Comparison of ENCODE assay signal across 12 cellular contexts in the genomic region with DNA sequence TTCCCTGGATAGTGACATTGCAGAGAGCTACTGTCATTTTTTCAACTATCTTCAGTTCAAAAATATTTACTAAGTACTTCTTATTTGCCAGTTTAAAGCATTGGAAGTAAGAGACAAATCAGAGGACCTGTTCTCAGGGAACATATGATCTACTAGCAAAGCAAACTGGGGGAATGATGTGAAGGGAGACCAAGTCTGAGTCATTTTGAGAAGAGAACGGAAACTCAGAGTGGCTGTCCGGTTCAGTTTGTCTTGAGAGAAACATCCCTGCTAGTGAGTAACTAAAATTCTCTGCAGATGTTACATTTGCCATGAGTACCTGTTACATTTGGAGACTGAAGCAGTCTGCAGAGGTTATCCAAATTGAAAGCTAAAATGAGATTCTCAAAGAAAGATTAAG.
DNase-seq lines count a peak whose midpoint lies in the region; ATAC-seq and TF ChIP-seq lines count a peak whose summit lies in the region.
"Had no signal": no experiment of that assay in that cellular context is flagged by ENCODE, and none has a peak within 500 bp of the region (broad histone marks: within the 10 kb centered on the region; RNA-seq: fewer than 3 reads in every experiment).

No MANE protein-coding gene starts in this region.

- CTCF ChIA-PET in RWPE1 (lab: Yijun Ruan, JAX): no interaction called here

- peak; percentile 88 for ATAC-seq in GM18498 (IDR thresholded peaks at IDR 0.05; ENCODE audit: unreplicated experiment)
- ATAC-seq in GM19452 (IDR thresholded peaks at IDR 0.05; ENCODE audit: unreplicated experiment): peak; percentile 78
- peak; percentile 90 for ATAC-seq in HG03045 (IDR thresholded peaks at IDR 0.05; ENCODE audit: unreplicated experiment)

- TF ChIP-seq CTCF in dorsolateral prefrontal cortex (IDR thresholded peaks at IDR 0.05 in 54 of 56, conservative IDR thresholded peaks at IDR 0.05 in 2 of 56; ENCODE audit: low read depth in 1 of 56, partially characterized antibody in 56 of 56): no peak
- no peak for TF ChIP-seq CTCF in RWPE1 (conservative IDR thresholded peaks at IDR 0.05; ENCODE audit: low read depth)
- no peak for TF ChIP-seq CTCF in coronary artery (IDR thresholded peaks at IDR 0.05)

- H3K9me3 Mint-ChIP-seq in activated T-helper 2 cell treated with anti-CD3 and anti-CD28 coated beads, Interferon-gamma antibody, Interleukin-2, Interleukin-4, amounts not matched to agents 10 μg/mL and 5 μg/mL and 100 μg/mL, durations not matched to agents 14 hours and 24 hours and 36 hours: peaks cover 3% of the 10 kb centered on the region
- H3K9me3 Mint-ChIP-seq: mesothelial cell of epicardium had no signal

- H3K4me3 ChIP-seq in dorsolateral prefrontal cortex (no peak overlapping the region), coronary artery (no peak overlapping the region)

- H3K27ac Mint-ChIP-seq in activated T-helper 2 cell treated with anti-CD3 and anti-CD28 coated beads, Interferon-gamma antibody, Interleukin-2, Interleukin-4, amounts not matched to agents 10 μg/mL and 5 μg/mL and 100 μg/mL, durations not matched to agents 14 hours and 24 hours and 36 hours: peak overlapping the region; percentile 47

- no peak overlapping the region for H3K27ac ChIP-seq in dorsolateral prefrontal cortex
- H3K27ac ChIP-seq in RWPE1: no peak overlapping the region
- no peak overlapping the region for H3K27ac ChIP-seq in coronary artery

- POLR2A ChIA-PET in RWPE1 (lab: Yijun Ruan, JAX; ENCODE audit: low non-redundant PET): no interaction called here

- no peak overlapping the region for H3K4me3 Mint-ChIP-seq in activated T-helper 2 cell treated with anti-CD3 and anti-CD28 coated beads, Interferon-gamma antibody, Interleukin-2, Interleukin-4, amounts not matched to agents 10 μg/mL and 5 μg/mL and 100 μg/mL, durations not matched to agents 14 hours and 24 hours and 36 hours (ENCODE audit: low read depth)
- H3K4me3 Mint-ChIP-seq: mesothelial cell of epicardium had no signal

- no peaks in the 10 kb centered on the region for H3K27me3 ChIP-seq in dorsolateral prefrontal cortex

- H3K27me3 Mint-ChIP-seq in activated T-helper 2 cell treated with anti-CD3 and anti-CD28 coated beads, Interferon-gamma antibody, Interleukin-2, Interleukin-4, amounts not matched to agents 10 μg/mL and 5 μg/mL and 100 μg/mL, durations not matched to agents 14 hours and 24 hours and 36 hours (ENCODE audit: low read depth): no peaks in the 10 kb centered on the region

- intact Hi-C loops in activated T-helper 2 cell treated with anti-CD3 and anti-CD28 coated beads, Interferon-gamma antibody, Interleukin-2, Interleukin-4, amounts not matched to agents 10 μg/mL and 5 μg/mL and 100 μg/mL, durations not matched to agents 14 hours and 24 hours and 36 hours (cut with micrococcal nuclease): loop anchor here (2.0 kb wide), 1 partner anchor 119 kb away; no protein-coding TSS in a partner anchor
- intact Hi-C loops in dorsolateral prefrontal cortex (cut with DNase I): no loop called here

- DNase-seq in activated T-helper 2 cell treated with anti-CD3 and anti-CD28 coated beads, Interferon-gamma antibody, Interleukin-2, Interleukin-4, amounts not matched to agents 10 μg/mL and 5 μg/mL and 100 μg/mL, durations not matched to agents 14 hours and 24 hours and 36 hours (ENCODE audit: low spot score): no peak
- DNase-seq in dorsolateral prefrontal cortex: no peak
- no peak for DNase-seq in RWPE1 (ENCODE audit: low spot score)
- DNase-seq in NCI-H345 (lab: John Stamatoyannopoulos, UW): no peak
- DNase-seq in coronary artery (ENCODE audit: low spot score): no peak
- DNase-seq: activated T-cell treated with anti-CD3 and anti-CD28 coated beads for 4 hours; RPMI8226; stimulated activated CD4-positive, alpha-beta T cell treated with anti-CD3 and anti-CD28 coated beads, Interleukin-4, amount 100 ng/mL, for 1 hour had no signal

- peaks cover 37% of the 10 kb centered on the region for H3K4me1 Mint-ChIP-seq in activated T-helper 2 cell treated with anti-CD3 and anti-CD28 coated beads, Interferon-gamma antibody, Interleukin-2, Interleukin-4, amounts not matched to agents 10 μg/mL and 5 μg/mL and 100 μg/mL, durations not matched to agents 14 hours and 24 hours and 36 hours (ENCODE audit: low read depth)

- H3K36me3 Mint-ChIP-seq in activated T-helper 2 cell treated with anti-CD3 and anti-CD28 coated beads, Interferon-gamma antibody, Interleukin-2, Interleukin-4, amounts not matched to agents 10 μg/mL and 5 μg/mL and 100 μg/mL, durations not matched to agents 14 hours and 24 hours and 36 hours (ENCODE audit: low read depth): peaks cover 11% of the 10 kb centered on the region
- H3K36me3 Mint-ChIP-seq: mesothelial cell of epicardium had no signal
